In genomic region chr12:53380797-53381738, GRCh38 we compare ENCODE assay signal across 8 cellular contexts. TPM values are rescaled to one million over a fixed set of nuclear protein-coding genes. Genes with fewer than 3 reads are reported as not detected.
DNase-seq lines count a peak whose midpoint lies in the region; ATAC-seq and TF ChIP-seq lines count a peak whose summit lies in the region.

No MANE protein-coding gene starts in this region.

- no peak for TF ChIP-seq CTCF in GM23338 (conservative IDR thresholded peaks at IDR 0.05; ENCODE audit: low read depth in 2 of 2)
- no peak for TF ChIP-seq CTCF in epithelial cell of esophagus (IDR thresholded peaks at IDR 0.05; ENCODE audit: insufficient read depth, low read depth, low read length, missing control alignments)
- TF ChIP-seq CTCF in neutrophil (IDR thresholded peaks at IDR 0.05), result no peak

- H3K4me2 ChIP-seq in GM23338, result peak overlapping the region; percentile 86

- 0 out of 2 replicates have a peak, but pooled peaks cover 6% of the 10 kb centered on the region for H3F3A ChIP-seq in GM23338 (replicated peaks; ENCODE audit: low read depth)

- H3K4me1 ChIP-seq in GM23338 (ENCODE audit: insufficient read depth) (peaks cover 16% of the 10 kb centered on the region), neutrophil (ENCODE audit: control insufficient read depth in 1 of 2, insufficient read depth in 1 of 2, low read depth in 1 of 2, low read length in 1 of 2) (peaks cover 56 to 61% of the 10 kb centered on the region in 2 experiments)

- peak overlapping the region; percentile 99 for H3K27ac Mint-ChIP-seq in GM23338

- H3K4me3 ChIP-seq in GM23338, result peak overlapping the region; percentile 66
- peak overlapping the region; percentile 50 for H3K4me3 ChIP-seq in epithelial cell of esophagus (ENCODE audit: low read length)
- H3K4me3 ChIP-seq in neutrophil (ENCODE audit: low read depth in 1 of 2, low read length in 1 of 2), result peak overlapping the region; percentile 68 to 74

- H2AFZ ChIP-seq in GM23338, result no peak overlapping the region

- H3K9me3 Mint-ChIP-seq in GM23338, result no peaks in the 10 kb centered on the region; the same call in 1 of the 3 replicates

- no peak for ATAC-seq in GM23338
- ATAC-seq in GM21515 (IDR thresholded peaks at IDR 0.05; ENCODE audit: unreplicated experiment), result no peak

- peak; percentile 45 for DNase-seq in GM23338 (ENCODE audit: low spot score)
- peak; percentile 63 for DNase-seq in RKO (ENCODE audit: low spot score)
- DNase-seq in epithelial cell of esophagus (ENCODE audit: low read depth), result peak; percentile 70
- DNase-seq in cerebellar nuclear complex (lab: John Stamatoyannopoulos, UW), result no peak
- DNase-seq in SK-N-DZ (ENCODE audit: low spot score), result no peak
- no peak for DNase-seq in NCI-H2196 (lab: John Stamatoyannopoulos, UW; ENCODE audit: unreplicated experiment)

- H3K36me3 ChIP-seq in GM23338 (ENCODE audit: insufficient read depth) (peaks cover 22% of the 10 kb centered on the region; the same call in 1 of the 2 replicates), neutrophil (peaks cover 41% of the 10 kb centered on the region)

- no peaks in the 10 kb centered on the region for H3K9me2 ChIP-seq in GM23338 (ENCODE audit: insufficient read depth)

- H3K27ac ChIP-seq in GM23338 (ENCODE audit: low read depth), result peak overlapping the region; percentile 99
- H3K27ac ChIP-seq in neutrophil, result peak overlapping the region; percentile 100

- H3K79me2 ChIP-seq in GM23338 (replicated peaks; ENCODE audit: insufficient read depth), result peaks cover 50% of the 10 kb centered on the region

- H3K4me1 Mint-ChIP-seq in GM23338, result peaks cover 29% of the 10 kb centered on the region

- H3K4me3 Mint-ChIP-seq in GM23338, result peak overlapping the region; percentile 90

- peaks cover 44% of the 10 kb centered on the region for H3K36me3 Mint-ChIP-seq in GM23338 (ENCODE audit: low read depth)

- H3K9me3 ChIP-seq in neutrophil, result no peaks in the 10 kb centered on the region

- no peaks in the 10 kb centered on the region for H3K27me3 ChIP-seq in GM23338 (ENCODE audit: insufficient read depth)
- no peaks in the 10 kb centered on the region for H3K27me3 ChIP-seq in neutrophil

- H4K20me1 ChIP-seq in GM23338 (replicated peaks; ENCODE audit: insufficient read depth), result peaks cover 7% of the 10 kb centered on the region

- H3K27me3 Mint-ChIP-seq in GM23338 (ENCODE audit: insufficient read depth, low read depth, poor library complexity), result peaks cover 2% of the 10 kb centered on the region

TF ChIP-seq in GM23338, 12 proteins besides CTCF, POLR2A, EP300 and RAD21 (continues in another document):
- no peak for TF ChIP-seq ZNF462 (CRISPR knock-in tag; IDR thresholded peaks at IDR 0.05)
- no peak for TF ChIP-seq ZNF114 (CRISPR knock-in tag; IDR thresholded peaks at IDR 0.05)
- no peak for TF ChIP-seq REST (IDR thresholded peaks at IDR 0.05; ENCODE audit: unreplicated experiment)

RNA-seq across cellular contexts. Expression of gene SP1, which starts 1.1 kb away (rescaled TPM):
- total RNA-seq in GM23338 (2014; rRNA removed; shearing (Covaris generic)), result 68.4 and 73.3 TPM in 2 replicates
- polyA plus RNA-seq in GM23338 (2016; fragmentation: Nextera tagmentation; extraction: Ambion mirVana), result 10.6 and 11.1 TPM in 2 replicates
- 28.3 and 37.7 TPM in 2 replicates for polyA plus RNA-seq in SK-N-DZ (2014; cell fraction: cytosol; rRNA removed)
- polyA plus RNA-seq in SK-N-DZ (2014; cell fraction: nucleus; rRNA removed), result 20.2 and 29.3 TPM in 2 replicates

RNA-seq across cellular contexts. Expression of gene AMHR2, which starts 42.6 kb away (rescaled TPM):
- total RNA-seq in GM23338 (2014; rRNA removed; shearing (Covaris generic)), result 0.24 TPM in 1 of 2 replicates, not detected in the other
- polyA plus RNA-seq in GM23338 (2016; fragmentation: Nextera tagmentation; extraction: Ambion mirVana), result not detected in 2 replicates
- polyA plus RNA-seq in SK-N-DZ (2014; cell fraction: cytosol; rRNA removed), result 7.7 and 9.1 TPM in 2 replicates
- polyA plus RNA-seq in SK-N-DZ (2014; cell fraction: nucleus; rRNA removed), result 15.0 and 16.5 TPM in 2 replicates

RNA-seq across cellular contexts. Expression of gene SP7, which starts 44.9 kb away (rescaled TPM):
- 0.04 and 0.17 TPM in 2 replicates for total RNA-seq in GM23338 (2014; rRNA removed; shearing (Covaris generic))
- 0.16 TPM in 1 of 2 replicates, not detected in the other for polyA plus RNA-seq in GM23338 (2016; fragmentation: Nextera tagmentation; extraction: Ambion mirVana)
- 0.35 and 1.1 TPM in 2 replicates for polyA plus RNA-seq in SK-N-DZ (2014; cell fraction: cytosol; rRNA removed)
- 0.11 and 0.94 TPM in 2 replicates for polyA plus RNA-seq in SK-N-DZ (2014; cell fraction: nucleus; rRNA removed)

RNA-seq across cellular contexts. Expression of gene AAAS, which starts 59.7 kb away (rescaled TPM):
- total RNA-seq in GM23338 (2014; rRNA removed; shearing (Covaris generic)), result 77.7 and 81.7 TPM in 2 replicates
- 36.7 and 40.4 TPM in 2 replicates for polyA plus RNA-seq in GM23338 (2016; fragmentation: Nextera tagmentation; extraction: Ambion mirVana)
- 147 and 171 TPM in 2 replicates for polyA plus RNA-seq in SK-N-DZ (2014; cell fraction: cytosol; rRNA removed)
- 254 and 291 TPM in 2 replicates for polyA plus RNA-seq in SK-N-DZ (2014; cell fraction: nucleus; rRNA removed)

Comparison
In these comparisons a context has a peak if more than half of its experiments do, and no peak if none do; other contexts are left out.
1. DNase-seq: peak in GM23338 (single experiment), RKO (single experiment) and epithelial cell of esophagus (single experiment); none in cerebellar nuclear complex (0 of 2), SK-N-DZ (single experiment) and NCI-H2196 (single experiment).
2. Peak in every context shown above with its lines, with median percentiles within 50 percentile points of each other: H3K4me3 ChIP-seq.